1 cellular context compared by ENCODE assay signal in genomic region chr1:3571263-3571662, GRCh38.
TF ChIP-seq lines count a peak whose summit lies in the region.

No MANE protein-coding gene starts in this region.

TF ChIP-seq in K562, 482 proteins besides CTCF, POLR2A, EP300 and RAD21:
- TF ChIP-seq, protein P1, sequence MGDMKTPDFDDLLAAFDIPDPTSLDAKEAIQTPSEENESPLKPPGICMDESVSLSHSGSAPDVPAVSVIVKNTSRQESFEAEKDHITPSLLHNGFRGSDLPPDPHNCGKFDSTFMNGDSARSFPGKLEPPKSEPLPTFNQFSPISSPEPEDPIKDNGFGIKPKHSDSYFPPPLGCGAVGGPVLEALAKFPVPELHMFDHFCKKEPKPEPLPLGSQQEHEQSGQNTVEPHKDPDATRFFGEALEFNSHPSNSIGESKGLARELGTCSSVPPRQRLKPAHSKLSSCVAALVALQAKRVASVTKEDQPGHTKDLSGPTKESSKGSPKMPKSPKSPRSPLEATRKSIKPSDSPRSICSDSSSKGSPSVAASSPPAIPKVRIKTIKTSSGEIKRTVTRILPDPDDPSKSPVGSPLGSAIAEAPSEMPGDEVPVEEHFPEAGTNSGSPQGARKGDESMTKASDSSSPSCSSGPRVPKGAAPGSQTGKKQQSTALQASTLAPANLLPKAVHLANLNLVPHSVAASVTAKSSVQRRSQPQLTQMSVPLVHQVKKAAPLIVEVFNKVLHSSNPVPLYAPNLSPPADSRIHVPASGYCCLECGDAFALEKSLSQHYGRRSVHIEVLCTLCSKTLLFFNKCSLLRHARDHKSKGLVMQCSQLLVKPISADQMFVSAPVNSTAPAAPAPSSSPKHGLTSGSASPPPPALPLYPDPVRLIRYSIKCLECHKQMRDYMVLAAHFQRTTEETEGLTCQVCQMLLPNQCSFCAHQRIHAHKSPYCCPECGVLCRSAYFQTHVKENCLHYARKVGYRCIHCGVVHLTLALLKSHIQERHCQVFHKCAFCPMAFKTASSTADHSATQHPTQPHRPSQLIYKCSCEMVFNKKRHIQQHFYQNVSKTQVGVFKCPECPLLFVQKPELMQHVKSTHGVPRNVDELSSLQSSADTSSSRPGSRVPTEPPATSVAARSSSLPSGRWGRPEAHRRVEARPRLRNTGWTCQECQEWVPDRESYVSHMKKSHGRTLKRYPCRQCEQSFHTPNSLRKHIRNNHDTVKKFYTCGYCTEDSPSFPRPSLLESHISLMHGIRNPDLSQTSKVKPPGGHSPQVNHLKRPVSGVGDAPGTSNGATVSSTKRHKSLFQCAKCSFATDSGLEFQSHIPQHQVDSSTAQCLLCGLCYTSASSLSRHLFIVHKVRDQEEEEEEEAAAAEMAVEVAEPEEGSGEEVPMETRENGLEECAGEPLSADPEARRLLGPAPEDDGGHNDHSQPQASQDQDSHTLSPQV (IDR thresholded peaks at IDR 0.05) = no peak
- peak; percentile 65; the same call in 1 of the 2 replicates for TF ChIP-seq ZNF263 (CRISPR knock-in tag; IDR thresholded peaks at IDR 0.05; ENCODE audit: borderline replicate concordance)
